Comparison of ENCODE assay signal across 1 cellular context in genomic region chr1:180188679-180189175, GRCh38.
TF ChIP-seq lines count a peak whose summit lies in the region.

No MANE protein-coding gene starts in this region.

TF ChIP-seq in K562, 482 proteins besides CTCF, POLR2A, EP300 and RAD21 (continues in another document):
- TF ChIP-seq BHLHE40 (IDR thresholded peaks at IDR 0.05; ENCODE audit: low read length): peak; percentile 92
- TF ChIP-seq, protein P1, sequence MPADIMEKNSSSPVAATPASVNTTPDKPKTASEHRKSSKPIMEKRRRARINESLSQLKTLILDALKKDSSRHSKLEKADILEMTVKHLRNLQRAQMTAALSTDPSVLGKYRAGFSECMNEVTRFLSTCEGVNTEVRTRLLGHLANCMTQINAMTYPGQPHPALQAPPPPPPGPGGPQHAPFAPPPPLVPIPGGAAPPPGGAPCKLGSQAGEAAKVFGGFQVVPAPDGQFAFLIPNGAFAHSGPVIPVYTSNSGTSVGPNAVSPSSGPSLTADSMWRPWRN (IDR thresholded peaks at IDR 0.05; ENCODE audit: low read depth): peak; percentile 56; the same call in 1 of the 2 replicates
- TF ChIP-seq ETS2 (tag; IDR thresholded peaks at IDR 0.05; ENCODE audit: borderline replicate concordance, poor library complexity, severe bottlenecking): no peak
- TF ChIP-seq MYBL2 (IDR thresholded peaks at IDR 0.05; ENCODE audit: low read depth): no peak
- no peak for TF ChIP-seq MYBL2 (CRISPR knock-in tag; IDR thresholded peaks at IDR 0.05; ENCODE audit: borderline replicate concordance)
- TF ChIP-seq NFIC (IDR thresholded peaks at IDR 0.05): no peak
- 0 out of 2 replicates have a peak, but pooled peaks have one; percentile 6 for TF ChIP-seq CBFA2T3 (IDR thresholded peaks at IDR 0.05)
- TF ChIP-seq, protein P2, sequence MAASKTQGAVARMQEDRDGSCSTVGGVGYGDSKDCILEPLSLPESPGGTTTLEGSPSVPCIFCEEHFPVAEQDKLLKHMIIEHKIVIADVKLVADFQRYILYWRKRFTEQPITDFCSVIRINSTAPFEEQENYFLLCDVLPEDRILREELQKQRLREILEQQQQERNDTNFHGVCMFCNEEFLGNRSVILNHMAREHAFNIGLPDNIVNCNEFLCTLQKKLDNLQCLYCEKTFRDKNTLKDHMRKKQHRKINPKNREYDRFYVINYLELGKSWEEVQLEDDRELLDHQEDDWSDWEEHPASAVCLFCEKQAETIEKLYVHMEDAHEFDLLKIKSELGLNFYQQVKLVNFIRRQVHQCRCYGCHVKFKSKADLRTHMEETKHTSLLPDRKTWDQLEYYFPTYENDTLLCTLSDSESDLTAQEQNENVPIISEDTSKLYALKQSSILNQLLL (CRISPR knock-in tag; IDR thresholded peaks at IDR 0.05; ENCODE audit: borderline replicate concordance): no peak
- TF ChIP-seq, protein P3, sequence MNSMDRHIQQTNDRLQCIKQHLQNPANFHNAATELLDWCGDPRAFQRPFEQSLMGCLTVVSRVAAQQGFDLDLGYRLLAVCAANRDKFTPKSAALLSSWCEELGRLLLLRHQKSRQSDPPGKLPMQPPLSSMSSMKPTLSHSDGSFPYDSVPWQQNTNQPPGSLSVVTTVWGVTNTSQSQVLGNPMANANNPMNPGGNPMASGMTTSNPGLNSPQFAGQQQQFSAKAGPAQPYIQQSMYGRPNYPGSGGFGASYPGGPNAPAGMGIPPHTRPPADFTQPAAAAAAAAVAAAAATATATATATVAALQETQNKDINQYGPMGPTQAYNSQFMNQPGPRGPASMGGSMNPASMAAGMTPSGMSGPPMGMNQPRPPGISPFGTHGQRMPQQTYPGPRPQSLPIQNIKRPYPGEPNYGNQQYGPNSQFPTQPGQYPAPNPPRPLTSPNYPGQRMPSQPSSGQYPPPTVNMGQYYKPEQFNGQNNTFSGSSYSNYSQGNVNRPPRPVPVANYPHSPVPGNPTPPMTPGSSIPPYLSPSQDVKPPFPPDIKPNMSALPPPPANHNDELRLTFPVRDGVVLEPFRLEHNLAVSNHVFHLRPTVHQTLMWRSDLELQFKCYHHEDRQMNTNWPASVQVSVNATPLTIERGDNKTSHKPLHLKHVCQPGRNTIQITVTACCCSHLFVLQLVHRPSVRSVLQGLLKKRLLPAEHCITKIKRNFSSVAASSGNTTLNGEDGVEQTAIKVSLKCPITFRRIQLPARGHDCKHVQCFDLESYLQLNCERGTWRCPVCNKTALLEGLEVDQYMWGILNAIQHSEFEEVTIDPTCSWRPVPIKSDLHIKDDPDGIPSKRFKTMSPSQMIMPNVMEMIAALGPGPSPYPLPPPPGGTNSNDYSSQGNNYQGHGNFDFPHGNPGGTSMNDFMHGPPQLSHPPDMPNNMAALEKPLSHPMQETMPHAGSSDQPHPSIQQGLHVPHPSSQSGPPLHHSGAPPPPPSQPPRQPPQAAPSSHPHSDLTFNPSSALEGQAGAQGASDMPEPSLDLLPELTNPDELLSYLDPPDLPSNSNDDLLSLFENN (IDR thresholded peaks at IDR 0.05; ENCODE audit: low read depth in 2 of 2, low read length in 2 of 2): no peak
- no peak for TF ChIP-seq ZNF699 (CRISPR knock-in tag; IDR thresholded peaks at IDR 0.05; ENCODE audit: insufficient replicate concordance)
- no peak for TF ChIP-seq ZEB2 (IDR thresholded peaks at IDR 0.05)
- TF ChIP-seq PCBP2 (IDR thresholded peaks at IDR 0.05; ENCODE audit: low read depth, low read length, poor library complexity, severe bottlenecking): no peak
- no peak for TF ChIP-seq BMI1 (IDR thresholded peaks at IDR 0.05; ENCODE audit: low read length)
- no peak for TF ChIP-seq ZNF445 (CRISPR knock-in tag; IDR thresholded peaks at IDR 0.05; ENCODE audit: low read depth)
- peak in 1 of 2 experiments; percentile 39; a peak in 1 of 4 replicates for TF ChIP-seq MAZ (CRISPR knock-in tag; conservative IDR thresholded peaks at IDR 0.05 in 1 of 2, IDR thresholded peaks at IDR 0.05 in 1 of 2)
- TF ChIP-seq, protein P4, sequence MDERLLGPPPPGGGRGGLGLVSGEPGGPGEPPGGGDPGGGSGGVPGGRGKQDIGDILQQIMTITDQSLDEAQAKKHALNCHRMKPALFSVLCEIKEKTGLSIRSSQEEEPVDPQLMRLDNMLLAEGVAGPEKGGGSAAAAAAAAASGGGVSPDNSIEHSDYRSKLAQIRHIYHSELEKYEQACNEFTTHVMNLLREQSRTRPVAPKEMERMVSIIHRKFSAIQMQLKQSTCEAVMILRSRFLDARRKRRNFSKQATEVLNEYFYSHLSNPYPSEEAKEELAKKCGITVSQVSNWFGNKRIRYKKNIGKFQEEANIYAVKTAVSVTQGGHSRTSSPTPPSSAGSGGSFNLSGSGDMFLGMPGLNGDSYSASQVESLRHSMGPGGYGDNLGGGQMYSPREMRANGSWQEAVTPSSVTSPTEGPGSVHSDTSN (CRISPR knock-in tag; IDR thresholded peaks at IDR 0.05; ENCODE audit: low read depth): no peak
- TF ChIP-seq, protein P4 (tag; conservative IDR thresholded peaks at IDR 0.05; ENCODE audit: low read depth): no peak
- TF ChIP-seq, protein P5, sequence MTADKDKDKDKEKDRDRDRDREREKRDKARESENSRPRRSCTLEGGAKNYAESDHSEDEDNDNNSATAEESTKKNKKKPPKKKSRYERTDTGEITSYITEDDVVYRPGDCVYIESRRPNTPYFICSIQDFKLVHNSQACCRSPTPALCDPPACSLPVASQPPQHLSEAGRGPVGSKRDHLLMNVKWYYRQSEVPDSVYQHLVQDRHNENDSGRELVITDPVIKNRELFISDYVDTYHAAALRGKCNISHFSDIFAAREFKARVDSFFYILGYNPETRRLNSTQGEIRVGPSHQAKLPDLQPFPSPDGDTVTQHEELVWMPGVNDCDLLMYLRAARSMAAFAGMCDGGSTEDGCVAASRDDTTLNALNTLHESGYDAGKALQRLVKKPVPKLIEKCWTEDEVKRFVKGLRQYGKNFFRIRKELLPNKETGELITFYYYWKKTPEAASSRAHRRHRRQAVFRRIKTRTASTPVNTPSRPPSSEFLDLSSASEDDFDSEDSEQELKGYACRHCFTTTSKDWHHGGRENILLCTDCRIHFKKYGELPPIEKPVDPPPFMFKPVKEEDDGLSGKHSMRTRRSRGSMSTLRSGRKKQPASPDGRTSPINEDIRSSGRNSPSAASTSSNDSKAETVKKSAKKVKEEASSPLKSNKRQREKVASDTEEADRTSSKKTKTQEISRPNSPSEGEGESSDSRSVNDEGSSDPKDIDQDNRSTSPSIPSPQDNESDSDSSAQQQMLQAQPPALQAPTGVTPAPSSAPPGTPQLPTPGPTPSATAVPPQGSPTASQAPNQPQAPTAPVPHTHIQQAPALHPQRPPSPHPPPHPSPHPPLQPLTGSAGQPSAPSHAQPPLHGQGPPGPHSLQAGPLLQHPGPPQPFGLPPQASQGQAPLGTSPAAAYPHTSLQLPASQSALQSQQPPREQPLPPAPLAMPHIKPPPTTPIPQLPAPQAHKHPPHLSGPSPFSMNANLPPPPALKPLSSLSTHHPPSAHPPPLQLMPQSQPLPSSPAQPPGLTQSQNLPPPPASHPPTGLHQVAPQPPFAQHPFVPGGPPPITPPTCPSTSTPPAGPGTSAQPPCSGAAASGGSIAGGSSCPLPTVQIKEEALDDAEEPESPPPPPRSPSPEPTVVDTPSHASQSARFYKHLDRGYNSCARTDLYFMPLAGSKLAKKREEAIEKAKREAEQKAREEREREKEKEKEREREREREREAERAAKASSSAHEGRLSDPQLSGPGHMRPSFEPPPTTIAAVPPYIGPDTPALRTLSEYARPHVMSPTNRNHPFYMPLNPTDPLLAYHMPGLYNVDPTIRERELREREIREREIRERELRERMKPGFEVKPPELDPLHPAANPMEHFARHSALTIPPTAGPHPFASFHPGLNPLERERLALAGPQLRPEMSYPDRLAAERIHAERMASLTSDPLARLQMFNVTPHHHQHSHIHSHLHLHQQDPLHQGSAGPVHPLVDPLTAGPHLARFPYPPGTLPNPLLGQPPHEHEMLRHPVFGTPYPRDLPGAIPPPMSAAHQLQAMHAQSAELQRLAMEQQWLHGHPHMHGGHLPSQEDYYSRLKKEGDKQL (CRISPR knock-in tag; IDR thresholded peaks at IDR 0.05; ENCODE audit: borderline replicate concordance): no peak
- no peak for TF ChIP-seq NFXL1 (CRISPR knock-in tag; IDR thresholded peaks at IDR 0.05)
- TF ChIP-seq SRSF1 (IDR thresholded peaks at IDR 0.05; ENCODE audit: low read depth, low read length): no peak
- TF ChIP-seq, protein P6, sequence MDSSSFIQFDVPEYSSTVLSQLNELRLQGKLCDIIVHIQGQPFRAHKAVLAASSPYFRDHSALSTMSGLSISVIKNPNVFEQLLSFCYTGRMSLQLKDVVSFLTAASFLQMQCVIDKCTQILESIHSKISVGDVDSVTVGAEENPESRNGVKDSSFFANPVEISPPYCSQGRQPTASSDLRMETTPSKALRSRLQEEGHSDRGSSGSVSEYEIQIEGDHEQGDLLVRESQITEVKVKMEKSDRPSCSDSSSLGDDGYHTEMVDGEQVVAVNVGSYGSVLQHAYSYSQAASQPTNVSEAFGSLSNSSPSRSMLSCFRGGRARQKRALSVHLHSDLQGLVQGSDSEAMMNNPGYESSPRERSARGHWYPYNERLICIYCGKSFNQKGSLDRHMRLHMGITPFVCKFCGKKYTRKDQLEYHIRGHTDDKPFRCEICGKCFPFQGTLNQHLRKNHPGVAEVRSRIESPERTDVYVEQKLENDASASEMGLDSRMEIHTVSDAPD (CRISPR knock-in tag; IDR thresholded peaks at IDR 0.05): no peak
- TF ChIP-seq CEBPZ (IDR thresholded peaks at IDR 0.05; ENCODE audit: borderline replicate concordance, low read depth, low read length): no peak
- no peak for TF ChIP-seq ZNF408 (CRISPR knock-in tag; IDR thresholded peaks at IDR 0.05; ENCODE audit: low read depth)
- TF ChIP-seq SMAD2 (IDR thresholded peaks at IDR 0.05; ENCODE audit: low read depth, low read length): no peak
- no peak for TF ChIP-seq IRF2 (CRISPR knock-in tag; IDR thresholded peaks at IDR 0.05)
- TF ChIP-seq THAP12 (CRISPR knock-in tag; IDR thresholded peaks at IDR 0.05): no peak
- no peak for TF ChIP-seq HDAC2 (IDR thresholded peaks at IDR 0.05)
- TF ChIP-seq CBX5 (IDR thresholded peaks at IDR 0.05; ENCODE audit: borderline replicate concordance, low read depth): no peak
- TF ChIP-seq, protein P7, sequence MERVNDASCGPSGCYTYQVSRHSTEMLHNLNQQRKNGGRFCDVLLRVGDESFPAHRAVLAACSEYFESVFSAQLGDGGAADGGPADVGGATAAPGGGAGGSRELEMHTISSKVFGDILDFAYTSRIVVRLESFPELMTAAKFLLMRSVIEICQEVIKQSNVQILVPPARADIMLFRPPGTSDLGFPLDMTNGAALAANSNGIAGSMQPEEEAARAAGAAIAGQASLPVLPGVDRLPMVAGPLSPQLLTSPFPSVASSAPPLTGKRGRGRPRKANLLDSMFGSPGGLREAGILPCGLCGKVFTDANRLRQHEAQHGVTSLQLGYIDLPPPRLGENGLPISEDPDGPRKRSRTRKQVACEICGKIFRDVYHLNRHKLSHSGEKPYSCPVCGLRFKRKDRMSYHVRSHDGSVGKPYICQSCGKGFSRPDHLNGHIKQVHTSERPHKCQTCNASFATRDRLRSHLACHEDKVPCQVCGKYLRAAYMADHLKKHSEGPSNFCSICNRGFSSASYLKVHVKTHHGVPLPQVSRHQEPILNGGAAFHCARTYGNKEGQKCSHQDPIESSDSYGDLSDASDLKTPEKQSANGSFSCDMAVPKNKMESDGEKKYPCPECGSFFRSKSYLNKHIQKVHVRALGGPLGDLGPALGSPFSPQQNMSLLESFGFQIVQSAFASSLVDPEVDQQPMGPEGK (CRISPR knock-in tag; IDR thresholded peaks at IDR 0.05; ENCODE audit: borderline replicate concordance): no peak
- TF ChIP-seq MAFF (IDR thresholded peaks at IDR 0.05; ENCODE audit: low read length): no peak
